ENCODE assay signal across 19 cellular contexts in genomic region chr2:238643400-238643907, GRCh38.
DNase-seq lines count a peak whose midpoint lies in the region; ATAC-seq lines count a peak whose summit lies in the region.
"Had no signal": no experiment of that assay in that cellular context is flagged by ENCODE, and none has a peak within 500 bp of the region (broad histone marks: within the 10 kb centered on the region; RNA-seq: fewer than 3 reads in every experiment).

No MANE protein-coding gene starts in this region.

- CTCF ChIA-PET in activated CD4-positive, alpha-beta T cell treated with anti-CD3 and anti-CD28 coated beads for 36 hours (lab: Charles Lee), result interaction anchor here (0.7 kb wide), 1 partner anchor 70 kb away, joined by 4 read pairs; no protein-coding TSS in a partner anchor

- intact Hi-C loops in activated CD4-positive, alpha-beta T cell treated with anti-CD3 and anti-CD28 coated beads for 36 hours (cut with DNase I, micrococcal nuclease), result no loop called here

- H3K4me1 Mint-ChIP-seq in activated CD4-positive, alpha-beta T cell treated with anti-CD3 and anti-CD28 coated beads for 36 hours, result peaks cover 7% of the 10 kb centered on the region
- H3K4me1 Mint-ChIP-seq in activated naive CD8-positive, alpha-beta T cell treated with anti-CD3 and anti-CD28 coated beads, Interleukin-2, amount 50 U/mL, for 24 hours, result peaks cover 15% of the 10 kb centered on the region

- H3K14ac ChIP-seq in mesenchymal stem cell (ENCODE audit: low read length in 2 of 2), result no peak overlapping the region

- H3K9me3 ChIP-seq in mesenchymal stem cell (ENCODE audit: control insufficient read depth, low read length) (no peaks in the 10 kb centered on the region), stomach smooth muscle (ENCODE audit: control insufficient read depth in 2 of 2, low read length in 2 of 2) (no peaks in the 10 kb centered on the region)
- H3K9me3 ChIP-seq: BLaER1 treated with 17β-estradiol and CSF1 and Interleukin-3, amounts not matched to agents 10 nM and 100 nM; tibial nerve had no signal

- peak overlapping the region in 1 of 2 experiments; percentile 28 for H3K18ac ChIP-seq in mesenchymal stem cell (ENCODE audit: low read depth in 1 of 2, low read length in 2 of 2)

- no peaks in the 10 kb centered on the region for H3K36me3 Mint-ChIP-seq in activated CD4-positive, alpha-beta T cell treated with anti-CD3 and anti-CD28 coated beads for 36 hours (ENCODE audit: low read depth)
- no peaks in the 10 kb centered on the region for H3K36me3 Mint-ChIP-seq in activated naive CD8-positive, alpha-beta T cell treated with anti-CD3 and anti-CD28 coated beads, Interleukin-2, amount 50 U/mL, for 24 hours (ENCODE audit: low read depth)

- no peak overlapping the region for H2AFZ ChIP-seq in mesenchymal stem cell (ENCODE audit: low read depth, low read length)

- no peak overlapping the region for H3K23ac ChIP-seq in mesenchymal stem cell (ENCODE audit: low read length in 2 of 2)

- H3K79me1 ChIP-seq in mesenchymal stem cell (replicated peaks; ENCODE audit: low read length, poor library complexity, severe bottlenecking), result no peaks in the 10 kb centered on the region

- H2BK5ac ChIP-seq in mesenchymal stem cell (ENCODE audit: low read depth, low read length, poor library complexity, severe bottlenecking), result no peak overlapping the region

- POLR2A ChIA-PET in activated CD4-positive, alpha-beta T cell treated with anti-CD3 and anti-CD28 coated beads for 36 hours (lab: Charles Lee), result no interaction called here

- H3K9ac ChIP-seq in mesenchymal stem cell (ENCODE audit: low read length) (peak overlapping the region; percentile 74), stomach smooth muscle (ENCODE audit: low read length in 2 of 2) (peak overlapping the region in 1 of 2 donors; percentile 55)

- no peak for DNase-seq in activated CD4-positive, alpha-beta T cell treated with anti-CD3 and anti-CD28 coated beads for 36 hours
- DNase-seq in activated CD4-positive, alpha-beta T cell treated with anti-CD3 and anti-CD28 coated beads for 48 hours, result no peak
- no peak for DNase-seq in activated naive CD8-positive, alpha-beta T cell treated with anti-CD3 and anti-CD28 coated beads, Interleukin-2, amount 50 U/mL, for 24 hours
- DNase-seq in mesenchymal stem cell, result no peak
- no peak for DNase-seq in NCI-H345 (lab: John Stamatoyannopoulos, UW)
- no peak for DNase-seq in LoVo (ENCODE audit: low spot score)
- no peak for DNase-seq in DMS53 (lab: John Stamatoyannopoulos, UW)
- DNase-seq: activated CD4-positive, alpha-beta T cell treated with anti-CD3 and anti-CD28 coated beads, Interleukin-2, amount 50 U/mL, for 48 hours; activated T-cell treated with anti-CD3 and anti-CD28 coated beads, Interleukin-2, amount 50 U/mL, for 4 hours; H7; left colon; midbrain; NCI-H1417 treated with DMSO at 0.1 percent for 48 hours; SIG-M5 had no signal

- no peak overlapping the region for H2BK120ac ChIP-seq in mesenchymal stem cell (ENCODE audit: low read depth, low read length)

- H3K27ac ChIP-seq in mesenchymal stem cell (ENCODE audit: low read length, poor library complexity, severe bottlenecking) (no peak overlapping the region), stomach smooth muscle (ENCODE audit: low read length) (peak overlapping the region; percentile 93)
- H3K27ac ChIP-seq: cardiac muscle cell, tibial nerve had no signal

- peak; percentile 34 for ATAC-seq in activated CD4-positive, alpha-beta T cell treated with anti-CD3 and anti-CD28 coated beads for 36 hours
- ATAC-seq in activated naive CD8-positive, alpha-beta T cell treated with anti-CD3 and anti-CD28 coated beads, Interleukin-2, amount 50 U/mL, for 24 hours, result peak; percentile 57
- ATAC-seq: left colon had no signal

- H3K4me1 ChIP-seq in mesenchymal stem cell (ENCODE audit: control insufficient read depth, insufficient read depth, low read depth, low read length) (peaks cover 9% of the 10 kb centered on the region), stomach smooth muscle (ENCODE audit: control insufficient read depth, insufficient read depth, low read length) (peaks cover 31% of the 10 kb centered on the region)

- H3K4me2 ChIP-seq in mesenchymal stem cell (ENCODE audit: low read length, poor library complexity, severe bottlenecking), result no peak overlapping the region

- H4K8ac ChIP-seq in mesenchymal stem cell (ENCODE audit: low read length), result no peak overlapping the region

- H2AK5ac ChIP-seq in mesenchymal stem cell (ENCODE audit: low read length, severe bottlenecking), result no peak overlapping the region

- H4K91ac ChIP-seq in mesenchymal stem cell (ENCODE audit: low read length), result no peak overlapping the region

- no peak overlapping the region for H3K27ac Mint-ChIP-seq in activated CD4-positive, alpha-beta T cell treated with anti-CD3 and anti-CD28 coated beads for 36 hours
- H3K27ac Mint-ChIP-seq in activated naive CD8-positive, alpha-beta T cell treated with anti-CD3 and anti-CD28 coated beads, Interleukin-2, amount 50 U/mL, for 24 hours, result peak overlapping the region; percentile 43
- H3K27ac Mint-ChIP-seq: T-helper 1 cell treated with Interleukin-12 subunit alpha and Interleukin-12 subunit beta and Interleukin-4 antibody, amounts not matched to agents 30 μg/mL and 1 μg/mL, for 36 hours had no signal

- H3K4me3 Mint-ChIP-seq in activated CD4-positive, alpha-beta T cell treated with anti-CD3 and anti-CD28 coated beads for 36 hours, result no peak overlapping the region
- H3K4me3 Mint-ChIP-seq in activated naive CD8-positive, alpha-beta T cell treated with anti-CD3 and anti-CD28 coated beads, Interleukin-2, amount 50 U/mL, for 24 hours, result peak overlapping the region; percentile 22
- H3K4me3 Mint-ChIP-seq: activated T-cell treated with anti-CD3 and anti-CD28 coated beads, Interleukin-2, amount 50 U/mL, for 4 hours; T-helper 1 cell treated with Interleukin-12 subunit alpha and Interleukin-12 subunit beta and Interleukin-4 antibody, amounts not matched to agents 30 μg/mL and 1 μg/mL, for 36 hours had no signal

- H3K9me3 Mint-ChIP-seq in activated CD4-positive, alpha-beta T cell treated with anti-CD3 and anti-CD28 coated beads for 36 hours (ENCODE audit: low read depth), result no peaks in the 10 kb centered on the region
- no peaks in the 10 kb centered on the region for H3K9me3 Mint-ChIP-seq in activated naive CD8-positive, alpha-beta T cell treated with anti-CD3 and anti-CD28 coated beads, Interleukin-2, amount 50 U/mL, for 24 hours
- H3K9me3 Mint-ChIP-seq: activated T-cell treated with anti-CD3 and anti-CD28 coated beads, Interleukin-2, amount 50 U/mL, for 4 hours; T-helper 1 cell treated with Interleukin-12 subunit alpha and Interleukin-12 subunit beta and Interleukin-4 antibody, amounts not matched to agents 30 μg/mL and 1 μg/mL, for 36 hours had no signal

- H3K4ac ChIP-seq in mesenchymal stem cell (ENCODE audit: low read depth in 1 of 2, low read length in 2 of 2), result no peak overlapping the region

- H3K36me3 ChIP-seq in mesenchymal stem cell (ENCODE audit: control insufficient read depth in 1 of 2, insufficient read depth in 2 of 2, low read depth in 1 of 2, low read length in 2 of 2) (no peaks in the 10 kb centered on the region), stomach smooth muscle (ENCODE audit: control insufficient read depth in 2 of 2, insufficient read depth in 2 of 2, low read length in 2 of 2) (no peaks in the 10 kb centered on the region)
- H3K36me3 ChIP-seq: BLaER1 treated with 17β-estradiol and CSF1 and Interleukin-3, amounts not matched to agents 10 nM and 100 nM; cardiac muscle cell; tibial nerve had no signal

- peak overlapping the region; percentile 10 to 21 for H2BK12ac ChIP-seq in mesenchymal stem cell (ENCODE audit: low read length in 2 of 2)

- H2BK15ac ChIP-seq in mesenchymal stem cell (ENCODE audit: low read depth, poor library complexity, severe bottlenecking), result no peak overlapping the region

- peak overlapping the region in 1 of 2 experiments; percentile 36 for H3K4me3 ChIP-seq in mesenchymal stem cell (ENCODE audit: insufficient read depth in 1 of 2, low read depth in 1 of 2, low read length in 2 of 2)
- no peak overlapping the region for H3K4me3 ChIP-seq in stomach smooth muscle (ENCODE audit: low read length in 2 of 2)
- H3K4me3 ChIP-seq: BLaER1 treated with 17β-estradiol and CSF1 and Interleukin-3, amounts not matched to agents 10 nM and 100 nM; cardiac muscle cell; tibial nerve had no signal

- H3K27me3 Mint-ChIP-seq in activated CD4-positive, alpha-beta T cell treated with anti-CD3 and anti-CD28 coated beads for 36 hours, result peaks cover 2% of the 10 kb centered on the region
- H3K27me3 Mint-ChIP-seq in activated naive CD8-positive, alpha-beta T cell treated with anti-CD3 and anti-CD28 coated beads, Interleukin-2, amount 50 U/mL, for 24 hours, result peaks cover 4% of the 10 kb centered on the region

- 80% methylated on average over 5 of the region's 5 CpGs for WGBS in mesenchymal stem cell

- H3K27me3 ChIP-seq in mesenchymal stem cell (ENCODE audit: control insufficient read depth in 1 of 2, insufficient read depth in 1 of 2, low read length in 2 of 2) (no peaks in the 10 kb centered on the region), stomach smooth muscle (ENCODE audit: control insufficient read depth in 1 of 2, insufficient read depth in 2 of 2, low read length in 2 of 2) (no peaks in the 10 kb centered on the region)
- H3K27me3 ChIP-seq: BLaER1 treated with 17β-estradiol and CSF1 and Interleukin-3, amounts not matched to agents 10 nM and 100 nM; cardiac muscle cell; tibial nerve had no signal
